ENCODE assay signal across 23 cellular contexts in genomic region chr13:23129329-23129728, GRCh38. TPM values are rescaled to one million over a fixed set of nuclear protein-coding genes. Genes with fewer than 3 reads are reported as not detected.
"Had no signal": no experiment of that assay in that cellular context is flagged by ENCODE, and none has a peak within 500 bp of the region (broad histone marks: within the 10 kb centered on the region; RNA-seq: fewer than 3 reads in every experiment).

No MANE protein-coding gene starts in this region.

- ATAC-seq: esophagus mucosa; gastrocnemius medialis; heart right ventricle; mucosa of descending colon; naive thymus-derived CD8-positive, alpha-beta T cell; stimulated activated effector memory CD8-positive, alpha-beta T cell treated with anti-CD3 and anti-CD28 coated beads, Interleukin-12 subunit alpha, Interleukin-12 subunit beta, amount 100 ng/mL, for 72 hours; stimulated activated naive CD8-positive, alpha-beta T cell treated with anti-CD3 and anti-CD28 coated beads, Interleukin-15, Interleukin-2, amounts not matched to agents 100 U/mL and 50 U/mL, for 24 hours had no signal

- H3K4me2 ChIP-seq: smooth muscle cell had no signal

- H3K27ac ChIP-seq: coronary artery, gastrocnemius medialis, heart right ventricle, neutrophil, right atrium auricular region, suprapubic skin, thyroid gland, vagina had no signal

- H3K4me3 ChIP-seq: coronary artery, gastrocnemius medialis, heart right ventricle, mucosa of descending colon, right atrium auricular region, smooth muscle cell, suprapubic skin, thyroid gland, vagina had no signal

- H3K27me3 ChIP-seq: gastrocnemius medialis, neutrophil, right atrium auricular region, suprapubic skin, thyroid gland, vagina had no signal

- H3K4me1 ChIP-seq: gastrocnemius medialis, heart right ventricle, right atrium auricular region, suprapubic skin, thyroid gland, vagina had no signal

- H3K36me3 ChIP-seq: gastrocnemius medialis, heart right ventricle, neutrophil, right atrium auricular region, suprapubic skin, thyroid gland, vagina had no signal

- H3K9me3 ChIP-seq: gastrocnemius medialis, heart right ventricle, mucosa of descending colon, neutrophil, right atrium auricular region, suprapubic skin, thyroid gland, vagina had no signal

- FAIRE-seq: endometrium had no signal

- DNase-seq: effector memory CD4-positive, alpha-beta T cell; gastrocnemius medialis; heart right ventricle; hypothalamus; kidney glomerular epithelial cell; mammary epithelial cell; naive thymus-derived CD8-positive, alpha-beta T cell; posterior cingulate gyrus; stimulated activated CD4-positive, alpha-beta T cell treated with anti-CD3 and anti-CD28 coated beads, Interleukin-4, amount 100 ng/mL, for 1 hour; stimulated activated CD8-positive, alpha-beta memory T cell treated with anti-CD3 and anti-CD28 coated beads, Interleukin-4, amount 100 ng/mL, for 48 hours; stimulated activated naive CD8-positive, alpha-beta T cell treated with anti-CD3 and anti-CD28 coated beads, Interleukin-15, Interleukin-2, amounts not matched to agents 100 U/mL and 50 U/mL, for 24 hours; thyroid gland had no signal

RNA-seq across cellular contexts. Expression of gene SGCG, which starts 51.5 kb away (rescaled TPM):
- total RNA-seq: mammary epithelial cell; naive thymus-derived CD8-positive, alpha-beta T cell; vagina had no signal
- polyA plus RNA-seq: mammary epithelial cell; naive thymus-derived CD8-positive, alpha-beta T cell; neural cell had no signal
